In the genomic region with DNA sequence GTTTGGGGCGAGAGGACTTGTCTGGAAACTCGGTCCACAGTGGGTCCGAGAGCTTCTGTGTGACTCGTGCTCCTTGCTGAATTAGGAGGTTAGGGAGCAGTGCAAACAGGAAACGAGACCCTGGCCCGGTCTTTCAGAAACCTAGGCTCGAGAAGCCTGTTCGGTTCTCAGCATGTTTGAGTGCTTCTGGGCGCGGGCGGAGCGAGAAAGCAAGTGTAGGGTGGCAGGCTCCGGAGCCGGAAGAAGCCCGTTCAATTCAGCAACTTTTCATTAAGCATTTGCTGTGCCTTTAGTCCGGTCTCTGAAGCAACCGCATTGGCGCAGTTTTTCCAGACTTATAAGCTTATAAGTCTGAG, we compare ENCODE assay signal across 8 cellular contexts. TPM values are rescaled to one million over a fixed set of nuclear protein-coding genes. Genes with fewer than 3 reads are reported as not detected.
DNase-seq lines count a peak whose midpoint lies in the region; ATAC-seq lines count a peak whose summit lies in the region.

No MANE protein-coding gene starts in this region.

- ATAC-seq in HG02763 (IDR thresholded peaks at IDR 0.05; ENCODE audit: unreplicated experiment) (peak; percentile 3), GM21360 (IDR thresholded peaks at IDR 0.05; ENCODE audit: unreplicated experiment) (no peak)

- H3K4me1 Mint-ChIP-seq in immature natural killer cell, result peaks cover 73 to 80% of the 10 kb centered on the region in 2 donors

- peak overlapping the region; percentile 91 to 94 (median 93) for H3K27ac Mint-ChIP-seq in immature natural killer cell

- peak overlapping the region; percentile 71 for H3K27ac ChIP-seq in SJSA1

- peak overlapping the region; percentile 80 for H3K4me3 ChIP-seq in SJSA1

- H3K9me3 ChIP-seq in SJSA1 (replicated peaks), result no peaks in the 10 kb centered on the region

- H3K27me3 Mint-ChIP-seq in immature natural killer cell (ENCODE audit: low read depth in 3 of 3), result peaks cover 2 to 8% (median 5%) of the 10 kb centered on the region in 3 donors

- peaks cover 29% of the 10 kb centered on the region for H3K4me1 ChIP-seq in SJSA1 (replicated peaks)

- no peaks in the 10 kb centered on the region for H3K27me3 ChIP-seq in SJSA1 (replicated peaks)

- DNase-seq in ELR (ENCODE audit: low read depth), result peak; percentile 54
- no peak for DNase-seq in SJSA1 (ENCODE audit: low read depth in 1 of 2, low spot score in 2 of 2)
- DNase-seq in amniotic epithelial cell (ENCODE audit: low read depth), result peak; percentile 26
- peak; percentile 34 to 45 (median 45) for DNase-seq in immature natural killer cell
- peak; percentile 27 for DNase-seq in stimulated activated CD4-positive, alpha-beta T cell treated with anti-CD3 and anti-CD28 coated beads, Interleukin-2, amount 100 ng/mL, for 4 hours (ENCODE audit: low read depth)
- DNase-seq in NCI-H226, result no peak

- H3K4me3 Mint-ChIP-seq in immature natural killer cell, result peak overlapping the region; percentile 89 to 98 (median 95)

- H3K36me3 ChIP-seq in SJSA1, result peaks cover 13% of the 10 kb centered on the region

- H3K36me3 Mint-ChIP-seq in immature natural killer cell, result peaks cover 0 to 4% (median 0%) of the 10 kb centered on the region in 3 donors

- no peaks in the 10 kb centered on the region for H3K9me3 Mint-ChIP-seq in immature natural killer cell

RNA-seq across cellular contexts. Expression of a gene that starts 0.5 kb away (rescaled TPM):
- total RNA-seq in SJSA1 (2014; rRNA removed; shearing (Covaris generic)), result 248 and 301 TPM in 2 replicates
- 100 to 1,000 TPM in 1 of 3 donors, 10 to 100 TPM in 2; 62.2 to 121 (median 89.0) TPM for polyA plus RNA-seq in immature natural killer cell

RNA-seq across cellular contexts. Expression of a gene that starts 22.1 kb away (rescaled TPM):
- 0.61 and 1.3 TPM in 2 replicates for total RNA-seq in SJSA1 (2014; rRNA removed; shearing (Covaris generic))
- polyA plus RNA-seq in immature natural killer cell, result under 1 TPM in 1 of 3 donors, not detected in 2; 0.43 TPM

RNA-seq across cellular contexts. Expression of a gene that starts 54.7 kb away (rescaled TPM):
- total RNA-seq in SJSA1 (2014; rRNA removed; shearing (Covaris generic)), result 29.8 and 37.3 TPM in 2 replicates
- 100 to 1,000 TPM; 327 to 486 (median 374) TPM for polyA plus RNA-seq in immature natural killer cell

Comparison
In these comparisons a context has a peak if more than half of its experiments do, and no peak if none do; other contexts are left out.
1. DNase-seq: peak in ELR (single experiment), amniotic epithelial cell (single experiment), immature natural killer cell (3 of 3) and stimulated activated CD4-positive, alpha-beta T cell treated with anti-CD3 and anti-CD28 coated beads, Interleukin-2, amount 100 ng/mL, for 4 hours (single experiment); none in SJSA1 (0 of 2) and NCI-H226 (single experiment).